22 cellular contexts compared by ENCODE assay signal in the genomic region with DNA sequence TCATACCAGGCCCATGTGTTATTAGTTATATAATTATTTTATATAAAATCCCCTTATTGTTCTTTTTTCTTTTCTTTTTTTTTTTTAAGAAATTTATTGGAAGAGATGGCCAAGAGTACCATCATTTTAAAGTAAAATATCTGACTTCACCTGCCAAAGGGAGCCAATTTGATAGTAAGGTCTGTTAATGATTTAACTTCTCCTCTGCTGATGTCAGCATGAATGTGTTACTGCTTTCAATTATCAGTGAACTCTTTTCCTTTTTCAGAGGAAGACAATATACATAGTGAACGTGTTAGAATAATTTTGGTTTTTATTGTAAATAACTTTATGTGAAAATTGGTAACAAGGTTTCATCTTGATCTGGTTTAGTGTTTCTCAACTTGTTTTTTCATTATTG.
"Had no signal": no experiment of that assay in that cellular context is flagged by ENCODE, and none has a peak within 500 bp of the region (broad histone marks: within the 10 kb centered on the region; RNA-seq: fewer than 3 reads in every experiment).

No MANE protein-coding gene starts in this region.

- H2AFZ ChIP-seq: hepatocyte had no signal

- H3K9me3 ChIP-seq: esophagus muscularis mucosa, gastroesophageal sphincter, heart left ventricle, left ventricle myocardium inferior, lower lobe of right lung, mucosa of descending colon had no signal

- H3K4me1 ChIP-seq: foreskin keratinocyte, heart left ventricle, left ventricle myocardium inferior, lower lobe of right lung had no signal

- H3K27me3 ChIP-seq: esophagus muscularis mucosa, foreskin keratinocyte, gastroesophageal sphincter, heart left ventricle, hepatocyte had no signal

- H3K27ac ChIP-seq: coronary artery, dorsolateral prefrontal cortex, foreskin keratinocyte, heart left ventricle, hepatocyte, left ventricle myocardium inferior, lower lobe of right lung had no signal

- ATAC-seq: foreskin keratinocyte, gastroesophageal sphincter, heart left ventricle, lower lobe of right lung had no signal

- H3K4me2 ChIP-seq: hepatocyte had no signal

- H3K4me3 ChIP-seq: coronary artery, dorsolateral prefrontal cortex, esophagus muscularis mucosa, gastroesophageal sphincter, heart left ventricle, hepatocyte, left ventricle myocardium inferior, lower lobe of right lung, mucosa of descending colon had no signal

- DNase-seq: cerebellar nuclear complex; dermis blood vessel endothelial cell; dorsolateral prefrontal cortex; effector CD4-positive, alpha-beta T cell; effector memory CD4-positive, alpha-beta T cell; foreskin keratinocyte; heart left ventricle; hypothalamus; immature natural killer cell; kidney glomerular epithelial cell; left ventricle myocardium inferior; lower lobe of right lung; mesenchymal stem cell; mucosa of descending colon; naive B cell had no signal

- H3K36me3 ChIP-seq: esophagus muscularis mucosa, gastroesophageal sphincter, heart left ventricle, left ventricle myocardium inferior, lower lobe of right lung had no signal

- H3K79me2 ChIP-seq: hepatocyte had no signal

- FAIRE-seq: endothelial cell of umbilical vein, frontal cortex, keratinocyte had no signal
